1 cellular context compared by ENCODE assay signal in genomic region chr20:45060341-45060740, GRCh38.
TF ChIP-seq lines count a peak whose summit lies in the region.

No MANE protein-coding gene starts in this region.

TF ChIP-seq in IMR-90, 13 proteins besides CTCF, POLR2A, EP300 and RAD21:
- TF ChIP-seq SMC3 (IDR thresholded peaks at IDR 0.05; ENCODE audit: low read depth, low read length) (no peak), MAFK (IDR thresholded peaks at IDR 0.05; ENCODE audit: low read depth, low read length) (no peak), MAZ (IDR thresholded peaks at IDR 0.05; ENCODE audit: borderline replicate concordance, low read depth, low read length) (no peak), USF2 (IDR thresholded peaks at IDR 0.05; ENCODE audit: low read depth, low read length) (no peak), NFE2L2 (IDR thresholded peaks at IDR 0.05; ENCODE audit: low read depth, low read length) (no peak), MXI1 (IDR thresholded peaks at IDR 0.05; ENCODE audit: borderline replicate concordance, low read depth, low read length) (no peak), ELK1 (IDR thresholded peaks at IDR 0.05; ENCODE audit: borderline replicate concordance, low read depth, low read length) (no peak), FOS (IDR thresholded peaks at IDR 0.05; ENCODE audit: low read depth, low read length) (no peak), CEBPB (IDR thresholded peaks at IDR 0.05; ENCODE audit: low read depth, low read length) (no peak), RCOR1 (IDR thresholded peaks at IDR 0.05; ENCODE audit: insufficient replicate concordance, low read length) (no peak), CHD1 (IDR thresholded peaks at IDR 0.05; ENCODE audit: low read depth, low read length) (no peak), BHLHE40 (IDR thresholded peaks at IDR 0.05; ENCODE audit: low read depth, low read length) (no peak), RFX5 (IDR thresholded peaks at IDR 0.05; ENCODE audit: low read depth, low read length) (no peak)
